ENCODE assay signal across 8 cellular contexts in genomic region chr2:217218269-217219140, GRCh38.
DNase-seq lines count a peak whose midpoint lies in the region; ATAC-seq and TF ChIP-seq lines count a peak whose summit lies in the region.

No MANE protein-coding gene starts in this region.

- H3K4me3 ChIP-seq in GM06990 (replicated peaks; ENCODE audit: low read depth, low read length) (no peak overlapping the region), choroid plexus epithelial cell (ENCODE audit: low read depth, low read length) (no peak overlapping the region), lower leg skin (ENCODE audit: low read depth, poor library complexity, severe bottlenecking) (no peak overlapping the region)

- TF ChIP-seq CTCF in GM06990 (IDR thresholded peaks at IDR 0.05; ENCODE audit: insufficient read depth, low read length, poor library complexity, severe bottlenecking) (no peak), choroid plexus epithelial cell (conservative IDR thresholded peaks at IDR 0.05; ENCODE audit: low read depth, low read length) (no peak), lower leg skin (IDR thresholded peaks at IDR 0.05) (no peak)

- intact Hi-C loops in lower leg skin (cut with DNase I; ENCODE audit: low total_unique reads), result no loop called here

- ATAC-seq in GM21447 (IDR thresholded peaks at IDR 0.05; ENCODE audit: unreplicated experiment) (peak; percentile 64), HG03571 (IDR thresholded peaks at IDR 0.05; ENCODE audit: unreplicated experiment) (peak; percentile 59)

- DNase-seq in GM06990 (ENCODE audit: extremely low read depth, insufficient read length) (peak; percentile 69), choroid plexus epithelial cell (ENCODE audit: low read depth) (peak; percentile 90), NCI-H526 (lab: John Stamatoyannopoulos, UW) (no peak), lower leg skin (ENCODE audit: low spot score in 2 of 2) (no peak), NCI-H2107 treated with DMSO at 0.1 percent for 48 hours (lab: John Stamatoyannopoulos, UW; ENCODE audit: unreplicated experiment) (no peak), GOT3 (lab: John Stamatoyannopoulos, UW) (no peak)

- H3K36me3 ChIP-seq in GM06990 (ENCODE audit: control insufficient read depth, insufficient read depth, low read length), result no peaks in the 10 kb centered on the region

- TF ChIP-seq POLR2A in lower leg skin (IDR thresholded peaks at IDR 0.05), result no peak

- WGBS in lower leg skin, 2 donors, result 74 to 79% methylated on average over 5 of the region's 5 CpGs

- no peaks in the 10 kb centered on the region for H3K27me3 ChIP-seq in GM06990 (replicated peaks; ENCODE audit: control insufficient read depth, insufficient read depth, low read length)

Comparison
In these comparisons a context has a peak if more than half of its experiments do, and no peak if none do; other contexts are left out.
1. DNase-seq: peak in GM06990 (single experiment) and choroid plexus epithelial cell (single experiment); none in NCI-H526 (0 of 2), lower leg skin (0 of 2), NCI-H2107 treated with DMSO at 0.1 percent for 48 hours (single experiment) and GOT3 (single experiment).